ENCODE assay signal across 12 cellular contexts in genomic region chr4:147793973-147794690, GRCh38.
A peak's percentile ranks its signal among the peaks of the same experiment; 100 is the strongest.
DNase-seq lines count a peak whose midpoint lies in the region; ATAC-seq and TF ChIP-seq lines count a peak whose summit lies in the region.
"Had no signal": no experiment of that assay in that cellular context is flagged by ENCODE, and none has a peak within 500 bp of the region (broad histone marks: within the 10 kb centered on the region; RNA-seq: fewer than 3 reads in every experiment).

No MANE protein-coding gene starts in this region.

- H3K27ac ChIP-seq in CD8-positive, alpha-beta memory T cell (ENCODE audit: low read depth, low read length) = no peak overlapping the region
- H3K27ac ChIP-seq in fibroblast of lung (ENCODE audit: insufficient read depth, low read length) = no peak overlapping the region
- H3K27ac ChIP-seq: KMS-11 had no signal

- POLR2A ChIA-PET in CD8-positive, alpha-beta memory T cell (lab: Charles Lee) = no interaction called here

- no peak for TF ChIP-seq CTCF in fibroblast of lung (conservative IDR thresholded peaks at IDR 0.05 in 1 of 2, IDR thresholded peaks at IDR 0.05 in 1 of 2; ENCODE audit: low read depth in 1 of 2, low read length in 2 of 2)

- peak overlapping the region; percentile 26 for H3K4me2 ChIP-seq in fibroblast of lung (ENCODE audit: extremely low read depth, insufficient read depth, low read length)
- H3K4me2 ChIP-seq: KMS-11 had no signal

- H3K4me1 ChIP-seq in CD8-positive, alpha-beta memory T cell (ENCODE audit: insufficient read depth, low read length) = peaks cover 26% of the 10 kb centered on the region
- peaks cover 4% of the 10 kb centered on the region for H3K4me1 ChIP-seq in fibroblast of lung (ENCODE audit: control insufficient read depth, extremely low read depth, insufficient read depth, low read length)

- H3K36me3 ChIP-seq in CD8-positive, alpha-beta memory T cell (ENCODE audit: insufficient read depth, low read length) = no peaks in the 10 kb centered on the region
- no peaks in the 10 kb centered on the region for H3K36me3 ChIP-seq in fibroblast of lung (ENCODE audit: control insufficient read depth, insufficient read depth, low read length)

- no peaks in the 10 kb centered on the region for H3K9me3 ChIP-seq in CD8-positive, alpha-beta memory T cell (ENCODE audit: low read length)
- no peaks in the 10 kb centered on the region for H3K9me3 ChIP-seq in fibroblast of lung (ENCODE audit: control insufficient read depth, insufficient read depth, low read depth, low read length)

- no peaks in the 10 kb centered on the region for H3K27me3 ChIP-seq in CD8-positive, alpha-beta memory T cell (ENCODE audit: insufficient read depth, low read length, poor library complexity, severe bottlenecking)
- H3K27me3 ChIP-seq in fibroblast of lung (ENCODE audit: control insufficient read depth, insufficient read depth, low read length) = no peaks in the 10 kb centered on the region

- CTCF ChIA-PET in CD8-positive, alpha-beta memory T cell (lab: Charles Lee) = interaction anchor here (1.5 kb wide), 1 partner anchor 73 kb away, joined by 6 read pairs; no protein-coding TSS in a partner anchor

- H2AFZ ChIP-seq in fibroblast of lung (ENCODE audit: low read length) = no peak overlapping the region

- H3K9ac ChIP-seq in fibroblast of lung (ENCODE audit: insufficient read depth, low read length) = no peak overlapping the region
- H3K9ac ChIP-seq: KMS-11 had no signal

- H3K36me3 Mint-ChIP-seq in CD8-positive, alpha-beta memory T cell = peaks cover 0 to 1% (median 0%) of the 10 kb centered on the region in 3 donors
- H3K36me3 Mint-ChIP-seq: memory B cell had no signal

- ATAC-seq in GM19463 (IDR thresholded peaks at IDR 0.05; ENCODE audit: unreplicated experiment) (peak; percentile 30), HG03571 (IDR thresholded peaks at IDR 0.05; ENCODE audit: unreplicated experiment) (peak; percentile 33), HG02840 (IDR thresholded peaks at IDR 0.05; ENCODE audit: low FRiP score, unreplicated experiment) (no peak)

- H3K4me3 ChIP-seq in CD8-positive, alpha-beta memory T cell (ENCODE audit: low read length) = no peak overlapping the region
- no peak overlapping the region for H3K4me3 ChIP-seq in fibroblast of lung (replicated peaks in 1 of 4; ENCODE audit: control extremely low read depth in 1 of 4, insufficient read depth in 1 of 4, low read depth in 3 of 4, low read length in 4 of 4)

- peak overlapping the region; percentile 22 to 78 (median 66) for H3K27ac Mint-ChIP-seq in CD8-positive, alpha-beta memory T cell
- H3K27ac Mint-ChIP-seq: memory B cell had no signal

- H3K4me1 Mint-ChIP-seq in CD8-positive, alpha-beta memory T cell = peaks cover 35 to 44% (median 41%) of the 10 kb centered on the region in 3 donors

- no peaks in the 10 kb centered on the region for H3K27me3 Mint-ChIP-seq in CD8-positive, alpha-beta memory T cell

- no peaks in the 10 kb centered on the region for H3K9me3 Mint-ChIP-seq in CD8-positive, alpha-beta memory T cell
- H3K9me3 Mint-ChIP-seq: memory B cell had no signal

- peaks cover 41% of the 10 kb centered on the region for H3K79me2 ChIP-seq in fibroblast of lung (ENCODE audit: control insufficient read depth, insufficient read depth, low read length)

- no peak for DNase-seq in CD8-positive, alpha-beta memory T cell
- DNase-seq in fibroblast of lung (ENCODE audit: low read depth in 2 of 2) = no peak
- DNase-seq in amygdala (lab: John Stamatoyannopoulos, UW) = no peak
- DNase-seq in NCI-H2029 treated with DMSO at 0.1 percent for 48 hours (lab: John Stamatoyannopoulos, UW) = no peak
- no peak for DNase-seq in NCI-H2171 treated with DMSO at 0.1 percent for 48 hours (lab: John Stamatoyannopoulos, UW)
- DNase-seq: SHP77 treated with DMSO at 0.1 percent for 48 hours; stimulated activated CD4-positive, alpha-beta T cell treated with anti-CD3 and anti-CD28 coated beads, Interleukin-2, amount 100 ng/mL, for 48 hours had no signal

- no peaks in the 10 kb centered on the region for H4K20me1 ChIP-seq in fibroblast of lung (ENCODE audit: control insufficient read depth, extremely low read depth, insufficient read depth, low read length)

- H3K4me3 Mint-ChIP-seq in CD8-positive, alpha-beta memory T cell = peak overlapping the region; percentile 24 to 87 (median 73)
- H3K4me3 Mint-ChIP-seq: memory B cell had no signal
